12 cellular contexts compared by ENCODE assay signal in the genomic region with DNA sequence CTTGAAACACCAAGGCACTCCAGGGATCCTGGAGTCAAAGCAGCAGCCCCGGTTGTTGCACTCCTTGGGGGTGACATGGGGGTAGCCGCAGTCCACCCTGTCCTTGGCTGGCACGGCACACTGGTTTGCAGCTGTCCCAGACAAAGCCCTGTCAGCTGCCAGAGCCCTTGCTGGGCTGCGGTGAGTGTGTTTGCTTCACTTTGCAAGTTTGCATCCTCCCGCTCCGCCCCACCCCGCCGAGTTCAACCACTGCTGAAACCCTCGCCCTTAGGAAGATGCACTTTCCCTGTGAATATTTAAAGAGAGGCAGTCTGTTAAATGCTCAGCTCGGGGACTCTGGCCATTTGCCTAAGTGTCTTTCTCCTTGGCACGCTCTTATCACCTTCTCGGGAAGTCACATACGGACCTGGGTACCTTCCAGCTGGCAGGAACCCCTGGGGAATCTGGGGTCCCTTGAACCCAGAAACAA. TPM values are rescaled to one million over a fixed set of nuclear protein-coding genes. Genes with fewer than 3 reads are reported as not detected.
DNase-seq lines count a peak whose midpoint lies in the region; ATAC-seq and TF ChIP-seq lines count a peak whose summit lies in the region.
"Had no signal": no experiment of that assay in that cellular context is flagged by ENCODE, and none has a peak within 500 bp of the region (broad histone marks: within the 10 kb centered on the region; RNA-seq: fewer than 3 reads in every experiment).

No MANE protein-coding gene starts in this region.

- no peak for TF ChIP-seq POLR2A in esophagus muscularis mucosa (IDR thresholded peaks at IDR 0.05; ENCODE audit: low read depth)

- H3K4me3 ChIP-seq in mucosa of descending colon, result no peak overlapping the region
- H3K4me3 ChIP-seq in esophagus muscularis mucosa, result no peak overlapping the region

- no peaks in the 10 kb centered on the region for H3K9me3 ChIP-seq in mucosa of descending colon
- H3K9me3 ChIP-seq in esophagus muscularis mucosa, result no peaks in the 10 kb centered on the region

- intact Hi-C loops in mucosa of descending colon (cut with DNase I, micrococcal nuclease), result no loop called here
- intact Hi-C loops in esophagus muscularis mucosa (cut with DNase I), result no loop called here

- peaks cover 52% of the 10 kb centered on the region for H3K4me1 ChIP-seq in mucosa of descending colon (ENCODE audit: low read depth)
- H3K4me1 ChIP-seq in esophagus muscularis mucosa, result peaks cover 11 to 14% (median 13%) of the 10 kb centered on the region in 4 donors

- TF ChIP-seq EP300 in esophagus muscularis mucosa (IDR thresholded peaks at IDR 0.05), result no peak

- DNase-seq in DMS79 treated with DMSO at 0.1 percent for 48 hours (lab: John Stamatoyannopoulos, UW) (peak; percentile 89), NCI-H128 (lab: John Stamatoyannopoulos, UW; ENCODE audit: unreplicated experiment) (peak; percentile 68), RPMI8226 (peak; percentile 77), mucosa of descending colon (peak; percentile 71 to 81 (median 77)), esophagus muscularis mucosa (ENCODE audit: extremely low spot score) (no peak)
- DNase-seq: CD8-positive, alpha-beta memory T cell; glutamatergic neuron; stimulated activated naive CD4-positive, alpha-beta T cell had no signal

- TF ChIP-seq CTCF in mucosa of descending colon (IDR thresholded peaks at IDR 0.05), result no peak
- TF ChIP-seq CTCF in esophagus muscularis mucosa (IDR thresholded peaks at IDR 0.05), result no peak

- H3K27ac ChIP-seq in esophagus muscularis mucosa (replicated peaks in 1 of 4), result no peak overlapping the region

- 57% methylated on average over 7 of the region's 13 CpGs for WGBS in esophagus muscularis mucosa

- H3K36me3 ChIP-seq in mucosa of descending colon (ENCODE audit: low read depth), result no peaks in the 10 kb centered on the region
- no peaks in the 10 kb centered on the region for H3K36me3 ChIP-seq in esophagus muscularis mucosa

- ATAC-seq in mucosa of descending colon (peak; percentile 5), GM19324 (IDR thresholded peaks at IDR 0.05; ENCODE audit: low FRiP score, unreplicated experiment) (no peak), GM21825 (IDR thresholded peaks at IDR 0.05; ENCODE audit: unreplicated experiment) (no peak), GM18517 (IDR thresholded peaks at IDR 0.05; ENCODE audit: unreplicated experiment) (no peak)
- ATAC-seq: activated T-helper 17 cell treated with anti-CD3 and anti-CD28 coated beads, Interleukin-2, amount 50 U/mL, for 72 hours had no signal

- H3K27me3 ChIP-seq in esophagus muscularis mucosa, result peaks cover 0 to 43% (median 7%) of the 10 kb centered on the region in 4 donors

RNA-seq across cellular contexts. Expression of a gene that starts 1.7 kb away (rescaled TPM):
- total RNA-seq in mucosa of descending colon (1,000 to 10,000 TPM in 2 of 3 donors, 100 to 1,000 TPM in 1; 614 to 2,641 (median 2,419) TPM), esophagus muscularis mucosa (10 to 100 TPM in 1 of 4 donors, 1 to 10 TPM in 3; 2.5 to 24.4 (median 9.3) TPM)
- total RNA-seq: activated T-helper 17 cell treated with anti-CD3 and anti-CD28 coated beads, Interleukin-2, amount 50 U/mL, for 72 hours; CD8-positive, alpha-beta memory T cell had no signal

RNA-seq across cellular contexts. Expression of a gene that starts 37.3 kb away (rescaled TPM):
- total RNA-seq in mucosa of descending colon (1 to 10 TPM in 2 of 3 donors, not detected in 1; 1.1 to 1.7 TPM), esophagus muscularis mucosa (not detected)
- total RNA-seq: activated T-helper 17 cell treated with anti-CD3 and anti-CD28 coated beads, Interleukin-2, amount 50 U/mL, for 72 hours; CD8-positive, alpha-beta memory T cell had no signal

RNA-seq across cellular contexts. Expression of a gene that starts 52.8 kb away (rescaled TPM):
- total RNA-seq in mucosa of descending colon, result 100 to 1,000 TPM in 1 of 3 donors, 10 to 100 TPM in 1, 1 to 10 TPM in 1; 6.0 to 206 (median 60.1) TPM
- total RNA-seq in esophagus muscularis mucosa, result not detected
- total RNA-seq: activated T-helper 17 cell treated with anti-CD3 and anti-CD28 coated beads, Interleukin-2, amount 50 U/mL, for 72 hours; CD8-positive, alpha-beta memory T cell had no signal

Comparison
In these comparisons a context has a peak if more than half of its experiments do, and no peak if none do; other contexts are left out.
1. RNA of a gene that starts 1.7 kb away (total RNA-seq): 614 to 2,641 TPM in mucosa of descending colon; 2.5 to 24.4 TPM in esophagus muscularis mucosa; every median in the first group is over 10 times any median in the second.
2. RNA of a gene that starts 52.8 kb away (total RNA-seq): 6.0 to 206 TPM in mucosa of descending colon; not detected in esophagus muscularis mucosa; every median in the first group is over 4 times any median in the second.